16 cellular contexts compared by ENCODE assay signal in the genomic region with DNA sequence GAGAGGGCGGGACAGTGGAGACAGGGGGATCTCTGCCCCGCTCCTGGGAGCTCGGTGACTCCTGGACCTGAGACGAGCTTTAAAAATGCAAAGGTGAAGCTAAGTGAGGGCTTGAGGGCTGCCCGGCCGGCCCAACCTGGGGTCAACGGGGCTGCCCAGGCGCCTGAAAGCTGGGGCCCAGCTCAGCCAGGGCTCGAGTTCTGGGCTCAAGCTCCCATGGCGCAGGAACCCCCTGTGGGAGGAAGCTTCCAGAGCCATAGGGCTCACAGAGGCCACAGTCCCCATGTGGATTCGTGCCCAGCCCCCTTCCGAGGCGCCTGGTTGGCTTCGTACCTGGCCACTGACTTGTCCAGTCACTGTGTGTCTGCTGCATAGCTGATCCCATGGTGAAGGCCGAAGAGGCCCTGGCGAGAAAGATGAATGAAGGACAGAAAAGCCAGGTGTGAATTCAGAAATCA.
DNase-seq lines count a peak whose midpoint lies in the region; ATAC-seq and TF ChIP-seq lines count a peak whose summit lies in the region.
"Had no signal": no experiment of that assay in that cellular context is flagged by ENCODE, and none has a peak within 500 bp of the region (broad histone marks: within the 10 kb centered on the region; RNA-seq: fewer than 3 reads in every experiment).

No MANE protein-coding gene starts in this region.

- peaks cover 44% of the 10 kb centered on the region for H3K4me1 Mint-ChIP-seq in Caco-2 (ENCODE audit: low read depth, unreplicated experiment)
- peaks cover 50% of the 10 kb centered on the region for H3K4me1 Mint-ChIP-seq in dendritic cell treated with granulocyte-macrophage colony-stimulating factor and Interleukin-4, amounts not matched to agents 40 ng/mL and 50 ng/mL, for 4 days (ENCODE audit: low read depth)
- H3K4me1 Mint-ChIP-seq in neural crest cell: peaks cover 23% of the 10 kb centered on the region

- CTCF ChIA-PET in Caco-2 (lab: Charles Lee): interaction anchor here (2.4 kb wide), 1 partner anchor 20 kb away, joined by 6 read pairs; no protein-coding TSS in a partner anchor

- H3K4me1 ChIP-seq in Caco-2 (peaks cover 42% of the 10 kb centered on the region), skeletal muscle tissue (ENCODE audit: control insufficient read depth in 3 of 3, insufficient read depth in 3 of 3, low read length in 3 of 3) (peaks cover 32 to 54% (median 41%) of the 10 kb centered on the region in 3 donors), tibial artery (peaks cover 0 to 8% (median 4%) of the 10 kb centered on the region in 4 donors)

- intact Hi-C loops in Caco-2 (cut with micrococcal nuclease; ENCODE audit: unreplicated experiment): no loop called here
- intact Hi-C loops in dendritic cell treated with granulocyte-macrophage colony-stimulating factor and Interleukin-4, amounts not matched to agents 40 ng/mL and 50 ng/mL, for 4 days (cut with micrococcal nuclease): no loop called here
- intact Hi-C loops in tibial artery (cut with DNase I; ENCODE audit: low total_unique reads): no loop called here

- POLR2A ChIA-PET in Caco-2 (lab: Charles Lee): interaction anchor here (1.0 kb wide), 1 partner anchor 22 kb away, joined by 3 read pairs; no protein-coding TSS in a partner anchor

- ATAC-seq in GM18873 (IDR thresholded peaks at IDR 0.05; ENCODE audit: low FRiP score, unreplicated experiment): no peak
- ATAC-seq: PC-3 had no signal

- peak overlapping the region; percentile 54 for H3K27ac ChIP-seq in skeletal muscle tissue (ENCODE audit: low read depth, low read length)
- H3K27ac ChIP-seq in tibial artery: no peak overlapping the region
- H3K27ac ChIP-seq: RWPE1 had no signal

- H3K9me3 Mint-ChIP-seq in Caco-2 (ENCODE audit: unreplicated experiment) (no peaks in the 10 kb centered on the region), neural crest cell (peaks cover 3% of the 10 kb centered on the region)
- peaks cover 9% of the 10 kb centered on the region for H3K9me3 Mint-ChIP-seq in dendritic cell treated with granulocyte-macrophage colony-stimulating factor and Interleukin-4, amounts not matched to agents 40 ng/mL and 50 ng/mL, for 4 days
- H3K9me3 Mint-ChIP-seq: CD4-positive, alpha-beta T cell had no signal

- H3K27ac Mint-ChIP-seq in Caco-2 (ENCODE audit: unreplicated experiment) (peak overlapping the region; percentile 97), neural crest cell (ENCODE audit: unreplicated experiment) (peak overlapping the region; percentile 60)
- H3K27ac Mint-ChIP-seq in dendritic cell treated with granulocyte-macrophage colony-stimulating factor and Interleukin-4, amounts not matched to agents 40 ng/mL and 50 ng/mL, for 4 days: peak overlapping the region; percentile 82
- H3K27ac Mint-ChIP-seq: CD4-positive, alpha-beta T cell had no signal

- no TSS peak for BruUV-seq in Caco-2 (replicated peaks; lab: Mats Ljungman, UMichigan)

- H3K4me3 ChIP-seq in Caco-2 (ENCODE audit: low read depth, low read length) (no peak overlapping the region), skeletal muscle tissue (ENCODE audit: low read length in 3 of 3) (no peak overlapping the region), tibial artery (no peak overlapping the region)

- H3K36me3 ChIP-seq in Caco-2 (ENCODE audit: control insufficient read depth, insufficient read depth, low read length) (no peaks in the 10 kb centered on the region), skeletal muscle tissue (ENCODE audit: control insufficient read depth in 3 of 3, insufficient read depth in 3 of 3, low read length in 3 of 3) (no peaks in the 10 kb centered on the region), tibial artery (no peaks in the 10 kb centered on the region)

- peak overlapping the region in 1 of 3 donors; percentile 64 for H3K9ac ChIP-seq in skeletal muscle tissue (ENCODE audit: low read depth in 1 of 3, low read length in 3 of 3)

- no peak for DNase-seq in Caco-2
- no peak for DNase-seq in neural crest cell (ENCODE audit: low read depth, low spot score)
- no peak for DNase-seq in tibial artery
- no peak for DNase-seq in activated T-cell treated with anti-CD3 and anti-CD28 coated beads for 4 hours
- DNase-seq: AML-193; CD4-positive, alpha-beta T cell; DMS79; HCEC 1CT; NCI-H2029 treated with DMSO at 0.1 percent for 48 hours; NCI-H2171 treated with DMSO at 0.1 percent for 48 hours; NCI-H446 treated with DMSO at 0.1 percent for 48 hours; PC-3 had no signal

- no peak for TF ChIP-seq CTCF in Caco-2 (IDR thresholded peaks at IDR 0.05; ENCODE audit: insufficient read depth in 1 of 2, low read depth in 1 of 2, low read length in 1 of 2, severe bottlenecking in 1 of 2, unreplicated experiment in 1 of 2)
- no peak for TF ChIP-seq CTCF in neural crest cell (conservative IDR thresholded peaks at IDR 0.05)
- no peak for TF ChIP-seq CTCF in tibial artery (IDR thresholded peaks at IDR 0.05)

- H3K27me3 ChIP-seq in Caco-2 (replicated peaks; ENCODE audit: control insufficient read depth, insufficient read depth, low read length): no peaks in the 10 kb centered on the region
- H3K27me3 ChIP-seq in skeletal muscle tissue (ENCODE audit: control insufficient read depth in 3 of 3, insufficient read depth in 3 of 3, low read length in 3 of 3): no peaks in the 10 kb centered on the region
- no peaks in the 10 kb centered on the region for H3K27me3 ChIP-seq in tibial artery

- H3K4me3 Mint-ChIP-seq in Caco-2 (ENCODE audit: unreplicated experiment) (peak overlapping the region; percentile 19), neural crest cell (no peak overlapping the region)
- H3K4me3 Mint-ChIP-seq in dendritic cell treated with granulocyte-macrophage colony-stimulating factor and Interleukin-4, amounts not matched to agents 40 ng/mL and 50 ng/mL, for 4 days: no peak overlapping the region
- H3K4me3 Mint-ChIP-seq: CD4-positive, alpha-beta T cell had no signal

- peaks cover 22% of the 10 kb centered on the region for H3K36me3 Mint-ChIP-seq in Caco-2 (ENCODE audit: insufficient read depth, unreplicated experiment)
- H3K36me3 Mint-ChIP-seq in dendritic cell treated with granulocyte-macrophage colony-stimulating factor and Interleukin-4, amounts not matched to agents 40 ng/mL and 50 ng/mL, for 4 days (ENCODE audit: low read depth): no peaks in the 10 kb centered on the region
- no peaks in the 10 kb centered on the region for H3K36me3 Mint-ChIP-seq in neural crest cell (ENCODE audit: low read depth)

- peaks cover 11% of the 10 kb centered on the region; the same call in 1 of the 2 replicates for H3K9me3 ChIP-seq in Caco-2
- H3K9me3 ChIP-seq in skeletal muscle tissue (ENCODE audit: control insufficient read depth in 3 of 3, low read length in 3 of 3): peaks cover 0 to 7% (median 3%) of the 10 kb centered on the region in 3 donors
- H3K9me3 ChIP-seq in tibial artery: peaks cover 0 to 9% (median 7%) of the 10 kb centered on the region in 3 donors

- no peaks in the 10 kb centered on the region for H3K27me3 Mint-ChIP-seq in Caco-2 (ENCODE audit: insufficient read depth, unreplicated experiment)
- peaks cover 8% of the 10 kb centered on the region for H3K27me3 Mint-ChIP-seq in dendritic cell treated with granulocyte-macrophage colony-stimulating factor and Interleukin-4, amounts not matched to agents 40 ng/mL and 50 ng/mL, for 4 days
- no peaks in the 10 kb centered on the region for H3K27me3 Mint-ChIP-seq in neural crest cell (ENCODE audit: low read depth)
- H3K27me3 Mint-ChIP-seq: CD4-positive, alpha-beta T cell had no signal
